Comparison of ENCODE assay signal across 8 cellular contexts in the genomic region with DNA sequence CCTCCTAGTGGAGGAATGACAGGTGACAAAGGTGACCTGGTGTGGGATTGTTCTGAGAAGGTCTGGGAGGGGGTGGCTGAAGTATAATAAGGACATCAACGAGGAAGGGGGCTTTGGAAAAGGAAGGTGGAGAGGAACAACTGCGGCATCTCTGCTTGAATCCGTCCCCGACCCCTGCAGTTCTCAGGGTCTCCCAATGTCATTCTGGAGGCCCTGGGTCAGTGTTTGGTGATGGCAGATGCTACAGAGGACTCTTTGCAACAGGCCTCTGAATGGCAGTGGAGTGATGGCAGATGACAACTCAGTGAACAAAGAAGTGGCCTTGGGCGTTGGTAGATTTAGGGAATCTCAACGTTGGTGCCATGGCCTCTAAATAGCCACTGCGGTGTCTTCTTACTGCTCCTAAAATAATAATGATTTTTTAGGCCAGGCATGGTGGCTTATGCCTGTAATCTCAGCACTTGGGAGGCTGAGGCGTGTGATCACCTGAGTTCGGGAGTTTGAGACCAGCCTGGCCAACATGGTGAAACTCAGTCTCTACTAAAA. TPM values are rescaled to one million over a fixed set of nuclear protein-coding genes. Genes with fewer than 3 reads are reported as not detected.
DNase-seq lines count a peak whose midpoint lies in the region; ATAC-seq and TF ChIP-seq lines count a peak whose summit lies in the region.

No MANE protein-coding gene starts in this region.

- H3K4ac ChIP-seq in mesendoderm (ENCODE audit: low read depth, low read length): no peak overlapping the region

- no CpG with 5 or more reads among the region's 9 CpGs for WGBS in mesendoderm (ENCODE audit: extremely low coverage, insufficient coverage, low lambda C conversion rate)
- 84% methylated on average over 9 of the region's 9 CpGs for WGBS in urinary bladder

- H3K27me3 ChIP-seq in cardiac muscle cell: no peaks in the 10 kb centered on the region
- no peaks in the 10 kb centered on the region for H3K27me3 ChIP-seq in ascending aorta
- H3K27me3 ChIP-seq in mesendoderm (ENCODE audit: insufficient read depth, low read length, poor library complexity): no peaks in the 10 kb centered on the region

- no peak overlapping the region for H3K23ac ChIP-seq in mesendoderm (ENCODE audit: low read length)

- no peak overlapping the region for H2BK5ac ChIP-seq in mesendoderm (ENCODE audit: low read length)

- peaks cover 5% of the 10 kb centered on the region for H3K36me3 ChIP-seq in cardiac muscle cell
- H3K36me3 ChIP-seq in ascending aorta: peaks cover 17 to 34% of the 10 kb centered on the region in 2 donors
- no peaks in the 10 kb centered on the region for H3K36me3 ChIP-seq in mesendoderm (ENCODE audit: control insufficient read depth, insufficient read depth, low read length)
- H3K36me3 ChIP-seq in urinary bladder (ENCODE audit: insufficient read depth): peaks cover 3% of the 10 kb centered on the region

- no peak for DNase-seq in cardiac muscle cell (ENCODE audit: low read depth in 1 of 2, low spot score in 1 of 2)
- DNase-seq in left cardiac atrium: no peak
- no peak for DNase-seq in ascending aorta (ENCODE audit: low spot score in 2 of 2)
- no peak for DNase-seq in mesendoderm
- DNase-seq in 8988T: no peak
- DNase-seq in occipital lobe (lab: John Stamatoyannopoulos, UW): no peak
- DNase-seq in mucosa of gallbladder (ENCODE audit: low spot score): no peak

- peak overlapping the region; percentile 96 for H3K4me3 ChIP-seq in cardiac muscle cell
- peak overlapping the region; percentile 77 to 82 for H3K4me3 ChIP-seq in ascending aorta
- no peak overlapping the region for H3K4me3 ChIP-seq in mesendoderm (ENCODE audit: low read length)
- peak overlapping the region; percentile 85 for H3K4me3 ChIP-seq in urinary bladder (ENCODE audit: low read depth, low read length)

- intact Hi-C loops in left cardiac atrium (cut with DNase I): loop anchor here in 1 of 2 donors (2.0 kb wide), 1 partner anchor 67 kb away; the partner anchor contains the start of gene CANT1
- intact Hi-C loops in ascending aorta (cut with DNase I): loop anchor here (10.0 kb wide), 1 partner anchor 291 kb away; the partner anchor contains the start of gene CYTH1

- no peaks in the 10 kb centered on the region for H3K79me1 ChIP-seq in mesendoderm (ENCODE audit: low read length)

- no peak overlapping the region for H4K8ac ChIP-seq in mesendoderm (ENCODE audit: low read depth, low read length)

- no peak overlapping the region for H2AK5ac ChIP-seq in mesendoderm (ENCODE audit: low read length)

- H3K56ac ChIP-seq in mesendoderm (ENCODE audit: low read length): peak overlapping the region; percentile 73

- no peaks in the 10 kb centered on the region for H3K4me1 ChIP-seq in cardiac muscle cell (ENCODE audit: low read depth)
- H3K4me1 ChIP-seq in ascending aorta: peaks cover 3 to 15% of the 10 kb centered on the region in 2 donors
- peaks cover 4% of the 10 kb centered on the region for H3K4me1 ChIP-seq in mesendoderm (ENCODE audit: control insufficient read depth, low read depth, low read length)
- H3K4me1 ChIP-seq in urinary bladder (ENCODE audit: insufficient read depth): no peaks in the 10 kb centered on the region

- H3K27ac ChIP-seq in cardiac muscle cell: peak overlapping the region; percentile 82
- H3K27ac ChIP-seq in ascending aorta: peak overlapping the region; percentile 80 to 84
- H3K27ac ChIP-seq in mesendoderm (ENCODE audit: low read depth, low read length): no peak overlapping the region
- H3K27ac ChIP-seq in urinary bladder (ENCODE audit: low read depth): no peak overlapping the region

- TF ChIP-seq CTCF in cardiac muscle cell (IDR thresholded peaks at IDR 0.05; ENCODE audit: low read depth, low read length) (no peak), ascending aorta (IDR thresholded peaks at IDR 0.05) (no peak)

- ATAC-seq in left cardiac atrium: no peak

- H2BK120ac ChIP-seq in mesendoderm (ENCODE audit: low read depth, low read length): no peak overlapping the region

- H3K9ac ChIP-seq in mesendoderm (ENCODE audit: low read length): no peak overlapping the region

- H3K9me3 ChIP-seq in cardiac muscle cell (ENCODE audit: low read depth) (no peaks in the 10 kb centered on the region), ascending aorta (no peaks in the 10 kb centered on the region)

- no peak overlapping the region for H3K4me2 ChIP-seq in mesendoderm (ENCODE audit: low read length)

- no peaks in the 10 kb centered on the region for H3K79me2 ChIP-seq in mesendoderm (ENCODE audit: control insufficient read depth, insufficient read depth, low read length)

- H3K18ac ChIP-seq in mesendoderm (ENCODE audit: low read length): no peak overlapping the region

- H2BK15ac ChIP-seq in mesendoderm (replicated peaks; ENCODE audit: low read depth): no peak overlapping the region

- H4K5ac ChIP-seq in mesendoderm (ENCODE audit: low read length): no peak overlapping the region

RNA-seq across cellular contexts. Expression of gene ENGASE, which starts 1.3 kb away (rescaled TPM):
- total RNA-seq in cardiac muscle cell (29.5 and 69.8 TPM in 2 replicates), left cardiac atrium (10 to 100 TPM; 34.5 to 47.5 TPM), ascending aorta (13.2 TPM), urinary bladder (17.2 TPM), occipital lobe (5.8 TPM), mucosa of gallbladder (74.8 TPM)
- polyA plus RNA-seq in cardiac muscle cell (48.8 and 56.1 TPM in 2 replicates), urinary bladder (27.4 TPM)
- 5.1 TPM for polyA plus RNA-seq in mesendoderm (2013, experiment 1 of 2)
- polyA plus RNA-seq in mesendoderm (2013, experiment 2 of 2): 6.1 TPM

RNA-seq across cellular contexts. Expression of gene C1QTNF1, which starts 52.0 kb away (rescaled TPM):
- total RNA-seq in cardiac muscle cell (12.5 and 16.4 TPM in 2 replicates), left cardiac atrium (100 to 1,000 TPM; 377 to 765 TPM), ascending aorta (435 TPM), urinary bladder (5.2 TPM), occipital lobe (0.78 TPM), mucosa of gallbladder (45.3 TPM)
- polyA plus RNA-seq in cardiac muscle cell (6.8 and 10.2 TPM in 2 replicates), urinary bladder (85.0 TPM)
- polyA plus RNA-seq in mesendoderm (2013, experiment 1 of 2): 0.49 TPM
- polyA plus RNA-seq in mesendoderm (2013, experiment 2 of 2): 0.34 TPM

Comparison
In these comparisons a context has a peak if more than half of its experiments do, and no peak if none do; other contexts are left out.
1. H3K27ac ChIP-seq: peak in cardiac muscle cell (single experiment) and ascending aorta (2 of 2); none in mesendoderm (single experiment) and urinary bladder (single experiment).